In the genomic region with DNA sequence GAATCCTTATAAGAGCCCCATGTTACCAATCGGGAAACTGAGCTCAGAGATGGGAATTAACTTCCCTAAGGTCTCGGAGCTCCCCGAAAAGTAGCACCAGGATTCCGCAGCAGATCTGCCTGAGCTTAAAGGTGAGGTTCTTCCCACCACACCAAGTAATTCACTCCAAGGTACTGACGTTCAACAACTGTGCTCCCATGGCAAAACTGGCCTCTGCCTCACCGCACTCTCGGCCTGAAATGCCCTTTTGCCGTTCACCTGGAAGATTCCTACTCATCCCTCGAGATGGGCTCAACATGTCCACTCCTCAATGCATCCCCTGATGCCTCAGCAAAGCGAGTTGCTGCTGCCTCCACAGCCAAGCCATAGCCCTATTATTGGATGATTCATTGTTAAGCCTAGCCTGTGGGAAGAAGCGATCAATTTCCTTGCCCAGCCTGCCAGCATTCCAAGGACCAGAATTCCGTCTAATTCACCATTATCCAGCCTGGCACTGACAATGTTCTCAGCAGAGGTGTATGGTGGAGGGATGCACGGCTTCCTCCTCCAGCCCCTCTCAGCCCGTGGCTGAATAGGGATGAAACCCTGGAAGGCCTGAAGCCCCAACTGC, we compare ENCODE assay signal across 10 cellular contexts. TPM values are rescaled to one million over a fixed set of nuclear protein-coding genes. Genes with fewer than 3 reads are reported as not detected.
A peak's percentile ranks its signal among the peaks of the same experiment; 100 is the strongest.
DNase-seq lines count a peak whose midpoint lies in the region; ATAC-seq and TF ChIP-seq lines count a peak whose summit lies in the region.
"Had no signal": no experiment of that assay in that cellular context is flagged by ENCODE, and none has a peak within 500 bp of the region (broad histone marks: within the 10 kb centered on the region; RNA-seq: fewer than 3 reads in every experiment).

No MANE protein-coding gene starts in this region.

- no peak for DNase-seq in right cardiac atrium
- no peak for DNase-seq in Right ventricle myocardium superior
- peak; percentile 61 for DNase-seq in dermis blood vessel endothelial cell
- DNase-seq in upper lobe of left lung: peak in 1 of 2 donors; percentile 12
- DNase-seq in smooth muscle cell (lab: John Stamatoyannopoulos, UW; ENCODE audit: unreplicated experiment): no peak
- no peak for DNase-seq in retina
- DNase-seq: activated gamma-delta T cell treated with Interleukin-2 at 50 U/mL for 16 hours had no signal

- H3K36me3 ChIP-seq in muscle layer of duodenum (ENCODE audit: control insufficient read depth in 1 of 2, insufficient read depth in 2 of 2, low read length in 2 of 2) (peaks cover 0 to 10% of the 10 kb centered on the region in 2 donors), upper lobe of left lung (no peaks in the 10 kb centered on the region), smooth muscle cell (ENCODE audit: low read depth) (no peaks in the 10 kb centered on the region)

- H3K4me3 ChIP-seq in right cardiac atrium (ENCODE audit: low read length) (no peak overlapping the region), muscle layer of duodenum (ENCODE audit: low read depth in 1 of 2, low read length in 2 of 2) (no peak overlapping the region), upper lobe of left lung (no peak overlapping the region), smooth muscle cell (no peak overlapping the region)

- H3K4me2 ChIP-seq in smooth muscle cell: no peak overlapping the region

- WGBS in right cardiac atrium: 86% methylated on average over 14 of the region's 14 CpGs
- WGBS in upper lobe of left lung, 2 donors: 93 to 94% methylated on average over 14 of the region's 14 CpGs
- WGBS in smooth muscle cell (ENCODE audit: low lambda C conversion rate): 88% methylated on average over 14 of the region's 14 CpGs

- no peaks in the 10 kb centered on the region for H3K9me3 ChIP-seq in right cardiac atrium (ENCODE audit: control insufficient read depth, low read length)
- H3K9me3 ChIP-seq in muscle layer of duodenum (ENCODE audit: control insufficient read depth in 1 of 2, low read length in 2 of 2): no peaks in the 10 kb centered on the region
- H3K9me3 ChIP-seq in upper lobe of left lung: no peaks in the 10 kb centered on the region
- H3K9me3 ChIP-seq in smooth muscle cell (replicated peaks; ENCODE audit: low read depth): no peaks in the 10 kb centered on the region

- H3K79me2 ChIP-seq in smooth muscle cell (ENCODE audit: low read depth): no peaks in the 10 kb centered on the region

- no peak for TF ChIP-seq CTCF in upper lobe of left lung (IDR thresholded peaks at IDR 0.05)
- TF ChIP-seq CTCF in smooth muscle cell (IDR thresholded peaks at IDR 0.05; ENCODE audit: borderline replicate concordance, insufficient read depth, poor library complexity, severe bottlenecking): no peak

- H3K9ac ChIP-seq in smooth muscle cell (ENCODE audit: low read depth): no peak overlapping the region

- H2AFZ ChIP-seq in smooth muscle cell (ENCODE audit: low read depth): no peak overlapping the region

- H3K4me1 ChIP-seq in right cardiac atrium (ENCODE audit: control insufficient read depth, insufficient read depth, low read length) (peaks cover 8% of the 10 kb centered on the region), muscle layer of duodenum (ENCODE audit: control insufficient read depth in 1 of 2, insufficient read depth in 2 of 2, low read length in 2 of 2) (peaks cover 9 to 30% of the 10 kb centered on the region in 2 donors), upper lobe of left lung (peaks cover 26 to 42% (median 35%) of the 10 kb centered on the region in 4 donors), smooth muscle cell (ENCODE audit: low read depth) (peaks cover 17% of the 10 kb centered on the region)

- no peaks in the 10 kb centered on the region for H3F3A ChIP-seq in smooth muscle cell (ENCODE audit: low read depth)

- intact Hi-C loops in right cardiac atrium (cut with DNase I) (no loop called here), Right ventricle myocardium superior (cut with DNase I) (no loop called here)

- ATAC-seq in right cardiac atrium (no peak), Right ventricle myocardium superior (ENCODE audit: poor library complexity) (no peak), upper lobe of left lung (ENCODE audit: low FRiP score in 2 of 2) (no peak), HG03432 (IDR thresholded peaks at IDR 0.05; ENCODE audit: unreplicated experiment) (no peak)
- ATAC-seq: Panc1 had no signal

- H3K27ac ChIP-seq in right cardiac atrium (ENCODE audit: low read length) (peak overlapping the region; percentile 85), muscle layer of duodenum (ENCODE audit: low read length) (peak overlapping the region; percentile 3), upper lobe of left lung (peak overlapping the region in 3 of 4 donors; percentile 38 to 61 (median 49)), smooth muscle cell (ENCODE audit: low read depth) (no peak overlapping the region)

- no peaks in the 10 kb centered on the region for H3K27me3 ChIP-seq in right cardiac atrium (ENCODE audit: control insufficient read depth, insufficient read depth)
- H3K27me3 ChIP-seq in muscle layer of duodenum (ENCODE audit: low read depth, low read length): no peaks in the 10 kb centered on the region
- H3K27me3 ChIP-seq in upper lobe of left lung: no peaks in the 10 kb centered on the region
- H3K27me3 ChIP-seq in smooth muscle cell (ENCODE audit: low read depth): peaks cover 31% of the 10 kb centered on the region

- H4K20me1 ChIP-seq in smooth muscle cell (ENCODE audit: low read depth): no peaks in the 10 kb centered on the region

- no peak for TF ChIP-seq POLR2A in upper lobe of left lung (IDR thresholded peaks at IDR 0.05)

- no peak for TF ChIP-seq EP300 in upper lobe of left lung (IDR thresholded peaks at IDR 0.05)

RNA-seq across cellular contexts. Expression of gene PLAAT3, which starts 4.2 kb away (rescaled TPM):
- 100 to 1,000 TPM; 110 to 142 (median 125) TPM for total RNA-seq in right cardiac atrium
- polyA plus RNA-seq in right cardiac atrium: 158 TPM
- 169 TPM for total RNA-seq in Right ventricle myocardium superior
- total RNA-seq in dermis blood vessel endothelial cell: 59.1 and 85.3 TPM in 2 replicates
- total RNA-seq in upper lobe of left lung: 100 to 1,000 TPM in 3 of 6 donors, 10 to 100 TPM in 3; 36.7 to 128 (median 89.5) TPM
- 2.5 and 5.2 TPM in 2 replicates for total RNA-seq in smooth muscle cell
- 0.90 and 5.0 TPM in 2 replicates for polyA plus RNA-seq in smooth muscle cell

RNA-seq across cellular contexts. Expression of gene PLAAT2, which starts 46.9 kb away (rescaled TPM):
- total RNA-seq in right cardiac atrium (under 1 TPM in 1 of 4 donors, not detected in 3; 0.31 TPM), Right ventricle myocardium superior (0.73 TPM), dermis blood vessel endothelial cell (0.14 TPM in 1 of 2 replicates, not detected in the other), upper lobe of left lung (10 to 100 TPM in 1 of 6 donors, 1 to 10 TPM in 5; 1.9 to 10.5 (median 5.5) TPM), smooth muscle cell (not detected in 2 replicates)
- polyA plus RNA-seq in right cardiac atrium (0.66 TPM), smooth muscle cell (not detected in 2 replicates)
